15 cellular contexts compared by ENCODE assay signal in the genomic region with DNA sequence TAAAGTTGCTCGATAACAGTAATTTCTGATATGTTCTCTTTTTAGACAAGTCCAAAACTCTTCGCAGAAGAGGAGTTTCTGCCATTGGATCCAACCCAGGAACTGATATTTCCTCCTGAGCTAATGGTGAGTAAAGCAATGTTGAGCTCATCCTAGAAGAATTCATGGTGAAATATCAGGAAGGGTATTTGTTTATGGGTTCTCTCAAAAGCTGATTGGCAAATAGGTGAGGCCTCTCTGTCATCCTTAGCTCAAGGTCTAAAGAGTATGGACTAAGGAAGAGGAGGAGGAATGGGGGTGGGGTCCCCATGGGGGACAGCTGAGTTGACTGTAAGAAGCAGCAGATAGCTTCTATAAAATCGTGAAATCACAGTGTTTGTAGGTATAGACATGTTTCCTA. TPM values are rescaled to one million over a fixed set of nuclear protein-coding genes. Genes with fewer than 3 reads are reported as not detected.
A peak's percentile ranks its signal among the peaks of the same experiment; 100 is the strongest.
DNase-seq lines count a peak whose midpoint lies in the region; ATAC-seq and TF ChIP-seq lines count a peak whose summit lies in the region.
"Had no signal": no experiment of that assay in that cellular context is flagged by ENCODE, and none has a peak within 500 bp of the region (broad histone marks: within the 10 kb centered on the region; RNA-seq: fewer than 3 reads in every experiment).

No MANE protein-coding gene starts in this region.

- H3K79me1 ChIP-seq in mesendoderm (ENCODE audit: low read length): no peaks in the 10 kb centered on the region

- H2BK120ac ChIP-seq in mesendoderm (ENCODE audit: low read depth, low read length): no peak overlapping the region

- H3K56ac ChIP-seq in mesendoderm (ENCODE audit: low read length): no peak overlapping the region

- H4K5ac ChIP-seq in mesendoderm (ENCODE audit: low read length): no peak overlapping the region

- DNase-seq in GM03348 (ENCODE audit: low spot score) (peak; percentile 53), RPMI7951 (ENCODE audit: low read depth) (peak; percentile 56), epithelial cell of esophagus (ENCODE audit: low read depth) (peak; percentile 91), mesendoderm (peak; percentile 59), left ventricle myocardium superior (no peak), medulla oblongata (ENCODE audit: extremely low spot score) (no peak), sciatic nerve (ENCODE audit: low spot score) (no peak)
- DNase-seq: activated CD4-positive, alpha-beta T cell treated with anti-CD3 and anti-CD28 coated beads, Interleukin-2, amount 50 U/mL, for 1 hour; CD4-positive, alpha-beta memory T cell; gastrocnemius medialis; islet precursor cell; naive thymus-derived CD4-positive, alpha-beta T cell; NCI-H1694 treated with DMSO at 0.1 percent for 48 hours; NCI-H82 had no signal

- H3K4me2 ChIP-seq in mesendoderm (ENCODE audit: low read length): no peak overlapping the region

- H3K9ac ChIP-seq in mesendoderm (ENCODE audit: low read length): no peak overlapping the region

- no peak for ATAC-seq in left ventricle myocardium superior
- ATAC-seq in sciatic nerve: no peak
- ATAC-seq in HG02973 (IDR thresholded peaks at IDR 0.05; ENCODE audit: unreplicated experiment): no peak
- ATAC-seq: naive thymus-derived CD4-positive, alpha-beta T cell had no signal

- H3K23ac ChIP-seq in mesendoderm (ENCODE audit: low read length): no peak overlapping the region

- H2BK15ac ChIP-seq in mesendoderm (replicated peaks; ENCODE audit: low read depth): no peak overlapping the region

- no peak overlapping the region for H3K18ac ChIP-seq in mesendoderm (ENCODE audit: low read length)

- H3K4me1 ChIP-seq in mesendoderm (ENCODE audit: control insufficient read depth, low read depth, low read length): no peaks in the 10 kb centered on the region
- H3K4me1 ChIP-seq: gastrocnemius medialis had no signal

- no peaks in the 10 kb centered on the region for H3K79me2 ChIP-seq in mesendoderm (ENCODE audit: control insufficient read depth, insufficient read depth, low read length)

- H4K8ac ChIP-seq in mesendoderm (ENCODE audit: low read depth, low read length): no peak overlapping the region

- H3K4ac ChIP-seq in mesendoderm (ENCODE audit: low read depth, low read length): no peak overlapping the region

- intact Hi-C loops in left ventricle myocardium superior (cut with micrococcal nuclease) (no loop called here), sciatic nerve (cut with DNase I) (no loop called here)

- H3K36me3 ChIP-seq in mesendoderm (ENCODE audit: control insufficient read depth, insufficient read depth, low read length): no peaks in the 10 kb centered on the region
- H3K36me3 ChIP-seq: gastrocnemius medialis had no signal

- TF ChIP-seq CTCF in epithelial cell of esophagus (IDR thresholded peaks at IDR 0.05; ENCODE audit: insufficient read depth, low read depth, low read length, missing control alignments): no peak

- no peak overlapping the region for H3K4me3 ChIP-seq in epithelial cell of esophagus (ENCODE audit: low read length)
- no peak overlapping the region for H3K4me3 ChIP-seq in mesendoderm (ENCODE audit: low read length)
- H3K4me3 ChIP-seq: gastrocnemius medialis had no signal

- no peak overlapping the region for H2AK5ac ChIP-seq in mesendoderm (ENCODE audit: low read length)

- no peaks in the 10 kb centered on the region for H3K27me3 ChIP-seq in mesendoderm (ENCODE audit: insufficient read depth, low read length, poor library complexity)
- H3K27me3 ChIP-seq: gastrocnemius medialis had no signal

- no peak overlapping the region for H3K27ac ChIP-seq in mesendoderm (ENCODE audit: low read depth, low read length)

- WGBS in mesendoderm (ENCODE audit: extremely low coverage, insufficient coverage, low lambda C conversion rate): no CpG with 5 or more reads among the region's 3 CpGs

- no peak overlapping the region for H2BK5ac ChIP-seq in mesendoderm (ENCODE audit: low read length)

RNA-seq across cellular contexts. Expression of a gene that starts 18.2 kb away (rescaled TPM):
- 26.8 and 27.5 TPM in 2 replicates for total RNA-seq in RPMI7951 (2014; rRNA removed; shearing (Covaris generic))
- polyA plus RNA-seq in mesendoderm (2013, experiment 1 of 2): 1.2 TPM
- polyA plus RNA-seq in mesendoderm (2013, experiment 2 of 2): 1.3 TPM
- total RNA-seq in left ventricle myocardium superior: 8.7 TPM
- 35.1 TPM for total RNA-seq in sciatic nerve
- total RNA-seq: CD4-positive, alpha-beta memory T cell had no signal
- polyA plus RNA-seq: CD4-positive, alpha-beta memory T cell had no signal

Comparison
In these comparisons a context has a peak if more than half of its experiments do, and no peak if none do; other contexts are left out.
1. DNase-seq: peak in GM03348 (single experiment), RPMI7951 (single experiment), epithelial cell of esophagus (single experiment) and mesendoderm (single experiment); none in left ventricle myocardium superior (single experiment), medulla oblongata (single experiment) and sciatic nerve (single experiment).